16 cellular contexts compared by ENCODE assay signal in the genomic region with DNA sequence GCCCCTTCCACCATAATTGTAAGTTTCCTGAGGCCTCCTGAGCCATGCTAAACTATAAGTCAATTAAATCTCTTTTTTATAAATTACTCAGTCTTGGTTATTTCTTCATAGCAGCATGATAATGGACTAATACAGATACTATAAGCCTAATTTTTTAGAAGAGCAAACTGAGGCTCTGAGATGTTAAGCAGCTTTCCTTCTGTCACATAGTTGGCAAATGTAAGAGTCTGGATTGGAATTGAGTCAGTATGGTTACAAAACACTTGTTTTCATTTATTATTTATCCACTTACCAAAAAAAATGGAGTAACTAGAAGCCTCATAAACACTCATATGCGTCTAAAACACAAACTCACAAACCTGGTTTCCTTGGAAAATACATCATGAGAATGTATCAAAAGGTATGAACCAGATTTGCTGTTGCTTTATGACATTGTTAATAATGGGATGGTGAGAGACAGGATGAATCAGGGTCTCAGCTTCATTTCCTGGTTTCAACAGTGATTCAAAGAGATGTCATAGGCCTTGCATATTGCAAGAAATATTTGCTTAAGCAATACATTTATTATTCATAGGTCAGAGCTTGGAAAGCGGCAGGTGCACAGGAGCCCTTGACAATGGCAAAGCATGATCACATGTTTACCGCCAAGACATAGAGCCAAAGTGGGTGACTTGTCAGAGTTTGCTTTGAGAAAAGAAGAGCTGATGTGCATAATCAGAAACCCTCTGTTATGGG.
DNase-seq lines count a peak whose midpoint lies in the region; ATAC-seq and TF ChIP-seq lines count a peak whose summit lies in the region.
"Had no signal": no experiment of that assay in that cellular context is flagged by ENCODE, and none has a peak within 500 bp of the region (broad histone marks: within the 10 kb centered on the region; RNA-seq: fewer than 3 reads in every experiment).

No MANE protein-coding gene starts in this region.

- no peak overlapping the region for H2AFZ ChIP-seq in IMR-90 (replicated peaks; ENCODE audit: low read length, poor library complexity)
- no peak overlapping the region for H2AFZ ChIP-seq in PC-9

- H3K4me3 ChIP-seq in IMR-90 (ENCODE audit: insufficient read depth, low read depth, low read length) (no peak overlapping the region), PC-9 (no peak overlapping the region)
- H3K4me3 ChIP-seq: skin epidermis, upper lobe of right lung had no signal

- intact Hi-C loops in CD14-positive monocyte (cut with micrococcal nuclease): no loop called here
- intact Hi-C loops in IMR-90 (cut with micrococcal nuclease): loop anchor here (10.0 kb wide), 1 partner anchor 403 kb away; no protein-coding TSS in a partner anchor
- intact Hi-C loops in PC-9 (cut with micrococcal nuclease; ENCODE audit: unreplicated experiment): no loop called here

- ATAC-seq in IMR-90 (ENCODE audit: low read depth) (no peak), HG02678 (IDR thresholded peaks at IDR 0.05; ENCODE audit: unreplicated experiment) (no peak), HG03108 (IDR thresholded peaks at IDR 0.05; ENCODE audit: unreplicated experiment) (no peak), GM21576 (IDR thresholded peaks at IDR 0.05; ENCODE audit: unreplicated experiment) (no peak)
- ATAC-seq: upper lobe of right lung had no signal

- H2BK120ac ChIP-seq in IMR-90 (ENCODE audit: low read depth, low read length): no peak overlapping the region

- no peaks in the 10 kb centered on the region for H3K79me2 ChIP-seq in PC-9 (ENCODE audit: low read depth)

- H3K4me3 Mint-ChIP-seq in CD14-positive monocyte: no peak overlapping the region

- TF ChIP-seq CTCF in CD14-positive monocyte (IDR thresholded peaks at IDR 0.05) (no peak), IMR-90 (conservative IDR thresholded peaks at IDR 0.05; ENCODE audit: low read depth, low read length) (no peak), PC-9 (conservative IDR thresholded peaks at IDR 0.05) (no peak)

- H3K36me3 Mint-ChIP-seq in CD14-positive monocyte: no peaks in the 10 kb centered on the region

- H3K27me3 ChIP-seq in IMR-90 (ENCODE audit: control insufficient read depth, insufficient read depth, low read length) (no peaks in the 10 kb centered on the region), PC-9 (ENCODE audit: insufficient read depth, low read depth) (no peaks in the 10 kb centered on the region)
- H3K27me3 ChIP-seq: upper lobe of right lung had no signal

- BruUV-seq in IMR-90 (replicated peaks; lab: Mats Ljungman, UMichigan): no TSS peak
- BruUV-seq in PC-9 (replicated peaks; lab: Mats Ljungman, UMichigan): no TSS peak

- no peak overlapping the region for H3K14ac ChIP-seq in IMR-90 (replicated peaks; ENCODE audit: low read depth, low read length)

- no peak overlapping the region for H2AK9ac ChIP-seq in IMR-90 (replicated peaks; ENCODE audit: low read depth, low read length, poor library complexity)

- H3K27ac ChIP-seq in IMR-90 (ENCODE audit: insufficient read depth, low read length): no peak overlapping the region
- peak overlapping the region; percentile 41 for H3K27ac ChIP-seq in PC-9
- H3K27ac ChIP-seq: skin epidermis, upper lobe of right lung had no signal

- no peaks in the 10 kb centered on the region for H4K20me1 ChIP-seq in IMR-90 (ENCODE audit: insufficient read depth, low read length)
- no peaks in the 10 kb centered on the region for H4K20me1 ChIP-seq in PC-9 (ENCODE audit: insufficient read depth)

- no peaks in the 10 kb centered on the region for H3K79me1 ChIP-seq in IMR-90 (ENCODE audit: low read depth in 1 of 2, low read length in 2 of 2)

- H3K4me1 Mint-ChIP-seq in CD14-positive monocyte: no peaks in the 10 kb centered on the region

- H3K9me1 ChIP-seq in IMR-90 (ENCODE audit: insufficient read depth, low read length): no peaks in the 10 kb centered on the region

- in situ Hi-C loops in IMR-90 (cut with MboI; ENCODE audit: low sequenced_read_pairs): no loop called here

- no peak overlapping the region for H3K23ac ChIP-seq in IMR-90 (ENCODE audit: low read depth, low read length)

- H3K9me2 ChIP-seq in PC-9 (ENCODE audit: insufficient read depth): no peaks in the 10 kb centered on the region

- dilution Hi-C loops in IMR-90 (cut with HindIII; ENCODE audit: low sequenced_read_pairs, unreplicated experiment): no loop called here

- POLR2A ChIA-PET in IMR-90 (lab: Charles Lee; ENCODE audit: unreplicated experiment) (no interaction called here), PC-9 (lab: Charles Lee; ENCODE audit: unreplicated experiment) (no interaction called here)

- H3K4me1 ChIP-seq in IMR-90 (ENCODE audit: control insufficient read depth, insufficient read depth, low read length) (no peaks in the 10 kb centered on the region), PC-9 (replicated peaks; ENCODE audit: insufficient read depth) (no peaks in the 10 kb centered on the region)
- H3K4me1 ChIP-seq: upper lobe of right lung had no signal

- H3K18ac ChIP-seq in IMR-90 (ENCODE audit: low read depth, low read length): no peak overlapping the region

- TF ChIP-seq POLR2A in IMR-90 (IDR thresholded peaks at IDR 0.05; ENCODE audit: low read depth, low read length): no peak

- H3K4ac ChIP-seq in IMR-90 (ENCODE audit: low read depth, low read length): no peak overlapping the region

- H2AK5ac ChIP-seq in IMR-90 (ENCODE audit: low read depth, low read length): no peak overlapping the region

- no peak overlapping the region; the same call in 2 of the 3 replicates for H2BK15ac ChIP-seq in IMR-90 (ENCODE audit: low read depth, low read length)

- H3K9me3 ChIP-seq in IMR-90 (ENCODE audit: control insufficient read depth, insufficient read depth, low read length) (no peaks in the 10 kb centered on the region), PC-9 (ENCODE audit: insufficient read depth, low read depth) (no peaks in the 10 kb centered on the region)
- H3K9me3 ChIP-seq: upper lobe of right lung had no signal

- WGBS in IMR-90 (ENCODE audit: extremely low coverage in 2 of 2, insufficient read length in 1 of 2), 2 experiments: 100% methylated on average over 1 of the region's 3 CpGs; no CpG with 5 or more reads in 1 of the 2 experiments

- no peak overlapping the region for H2BK20ac ChIP-seq in IMR-90 (ENCODE audit: low read depth, low read length)

- peak; percentile 46 for DNase-seq in CD14-positive monocyte (ENCODE audit: low spot score)
- peak; percentile 34 for DNase-seq in IMR-90
- DNase-seq in PC-9: peak in 1 of 2 experiments; percentile 68
- DNase-seq in fibroblast of gingiva (ENCODE audit: low read depth): peak; percentile 34
- no peak for DNase-seq in foreskin melanocyte
- DNase-seq: activated naive CD4-positive, alpha-beta T cell; effector CD8-positive, alpha-beta T cell; glutamatergic neuron; MV-4-11; NCI-H446 treated with DMSO at 0.1 percent for 48 hours; stimulated activated naive CD4-positive, alpha-beta T cell treated with Interleukin-2 at 50 U/mL for 16 hours; upper lobe of right lung had no signal

- peaks cover 2 to 3% (median 2%) of the 10 kb centered on the region in 3 donors for H3K27me3 Mint-ChIP-seq in CD14-positive monocyte (ENCODE audit: low read depth in 3 of 3)

- CTCF ChIA-PET in IMR-90 (lab: Yijun Ruan, JAX): no interaction called here
- CTCF ChIA-PET in PC-9 (lab: Charles Lee): no interaction called here

- H3K9ac ChIP-seq in IMR-90 (ENCODE audit: low read depth, low read length): no peak overlapping the region

- H3K4me2 ChIP-seq in IMR-90 (ENCODE audit: low read depth, low read length): no peak overlapping the region; the same call in 1 of the 2 replicates
- H3K4me2 ChIP-seq in PC-9: no peak overlapping the region

- H3F3A ChIP-seq in PC-9 (ENCODE audit: insufficient read depth, low read depth): no peaks in the 10 kb centered on the region

- H4K8ac ChIP-seq in IMR-90 (ENCODE audit: low read depth in 2 of 2, low read length in 2 of 2): no peak overlapping the region

- no peak for TF ChIP-seq RAD21 in IMR-90 (IDR thresholded peaks at IDR 0.05; ENCODE audit: low read length)

- peaks cover 18 to 31% (median 23%) of the 10 kb centered on the region in 7 donors for H3K9me3 Mint-ChIP-seq in CD14-positive monocyte

- H4K91ac ChIP-seq in IMR-90 (ENCODE audit: insufficient read depth, low read depth, low read length): no peak overlapping the region

- no peak overlapping the region for H3K56ac ChIP-seq in IMR-90 (ENCODE audit: extremely low read depth, insufficient read depth, low read length)

- no peak overlapping the region for H2BK5ac ChIP-seq in IMR-90 (ENCODE audit: low read depth, low read length, poor library complexity, severe bottlenecking)

- H3K27ac Mint-ChIP-seq in CD14-positive monocyte: peak overlapping the region in 1 of 7 donors; percentile 1

- no peaks in the 10 kb centered on the region for H3K36me3 ChIP-seq in IMR-90 (ENCODE audit: control insufficient read depth, insufficient read depth, low read length)
- no peaks in the 10 kb centered on the region for H3K36me3 ChIP-seq in PC-9 (ENCODE audit: low read depth)
- H3K36me3 ChIP-seq: upper lobe of right lung had no signal

- H4K5ac ChIP-seq in IMR-90 (ENCODE audit: low read depth, low read length): no peak overlapping the region

TF ChIP-seq in IMR-90, 13 proteins besides CTCF, POLR2A, EP300 and RAD21 (continues in another document):
- no peak for TF ChIP-seq MAFK (IDR thresholded peaks at IDR 0.05; ENCODE audit: low read depth, low read length)
- TF ChIP-seq MAZ (IDR thresholded peaks at IDR 0.05; ENCODE audit: borderline replicate concordance, low read depth, low read length): no peak
- no peak for TF ChIP-seq SMC3 (IDR thresholded peaks at IDR 0.05; ENCODE audit: low read depth, low read length)
- no peak for TF ChIP-seq NFE2L2 (IDR thresholded peaks at IDR 0.05; ENCODE audit: low read depth, low read length)
- TF ChIP-seq CHD1 (IDR thresholded peaks at IDR 0.05; ENCODE audit: low read depth, low read length): no peak
- peak; percentile 69; the same call in 1 of the 2 replicates for TF ChIP-seq CEBPB (IDR thresholded peaks at IDR 0.05; ENCODE audit: low read depth, low read length)
- peak; percentile 58 for TF ChIP-seq RCOR1 (IDR thresholded peaks at IDR 0.05; ENCODE audit: insufficient replicate concordance, low read length)
- no peak for TF ChIP-seq FOS (IDR thresholded peaks at IDR 0.05; ENCODE audit: low read depth, low read length)
- TF ChIP-seq, protein P1, sequence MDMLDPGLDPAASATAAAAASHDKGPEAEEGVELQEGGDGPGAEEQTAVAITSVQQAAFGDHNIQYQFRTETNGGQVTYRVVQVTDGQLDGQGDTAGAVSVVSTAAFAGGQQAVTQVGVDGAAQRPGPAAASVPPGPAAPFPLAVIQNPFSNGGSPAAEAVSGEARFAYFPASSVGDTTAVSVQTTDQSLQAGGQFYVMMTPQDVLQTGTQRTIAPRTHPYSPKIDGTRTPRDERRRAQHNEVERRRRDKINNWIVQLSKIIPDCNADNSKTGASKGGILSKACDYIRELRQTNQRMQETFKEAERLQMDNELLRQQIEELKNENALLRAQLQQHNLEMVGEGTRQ (IDR thresholded peaks at IDR 0.05; ENCODE audit: low read depth, low read length): no peak
- TF ChIP-seq BHLHE40 (IDR thresholded peaks at IDR 0.05; ENCODE audit: low read depth, low read length): no peak
- no peak for TF ChIP-seq RFX5 (IDR thresholded peaks at IDR 0.05; ENCODE audit: low read depth, low read length)
